In the genomic region with DNA sequence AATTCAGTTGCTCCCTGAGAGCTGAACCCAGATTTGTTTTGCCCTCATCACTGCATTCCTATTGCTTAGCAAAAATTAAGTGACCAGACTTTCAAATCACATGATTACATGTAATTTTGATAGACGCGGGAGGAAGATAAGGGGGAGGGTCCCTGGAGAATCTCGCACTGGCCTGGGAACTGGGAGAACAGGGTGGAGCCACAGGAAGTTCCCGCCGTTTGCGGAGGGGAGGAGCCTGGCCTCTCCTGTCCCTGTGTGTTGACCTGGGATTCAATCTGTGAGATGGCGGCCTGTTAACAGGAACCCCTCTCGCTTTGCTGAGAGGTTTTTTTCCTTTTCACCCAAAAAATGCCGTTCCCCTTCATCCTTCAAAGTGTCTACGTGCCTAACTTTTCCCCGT, we compare ENCODE assay signal across 32 cellular contexts.
"Had no signal": no experiment of that assay in that cellular context is flagged by ENCODE, and none has a peak within 500 bp of the region (broad histone marks: within the 10 kb centered on the region; RNA-seq: fewer than 3 reads in every experiment).

No MANE protein-coding gene starts in this region.

- DNase-seq: activated CD4-positive, alpha-beta memory T cell treated with anti-CD3 and anti-CD28 coated beads for 36 hours; activated CD4-positive, alpha-beta T cell treated with anti-CD3 and anti-CD28 coated beads for 4 hours; activated CD4-positive, alpha-beta T cell treated with anti-CD3 and anti-CD28 coated beads, Interleukin-2, amount 50 U/mL, for 1 hour; activated CD8-positive, alpha-beta memory T cell treated with anti-CD3 and anti-CD28 coated beads, Interleukin-2, amount 50 U/mL, for 4 hours; activated gamma-delta T cell treated with Interleukin-2 at 50 U/mL for 16 hours; activated naive CD4-positive, alpha-beta T cell treated with anti-CD3 and anti-CD28 coated beads for 36 hours; activated T-cell treated with anti-CD3 and anti-CD28 coated beads for 4 hours; activated T-cell treated with anti-CD3 and anti-CD28 coated beads, Interleukin-2, amount 50 U/mL, for 4 hours; adrenal gland; caudate nucleus; MM.1S; MV-4-11; NCI-H1092; NCI-H1436 treated with DMSO at 0.1 percent for 48 hours; NCI-H1694 treated with DMSO at 0.1 percent for 48 hours; NCI-H2029; NCI-H2107; NCI-H2171; NCI-H510A; NCI-H526; NCI-H748 treated with DMSO at 0.1 percent for 48 hours; PC-9 had no signal

- H3K36me3 Mint-ChIP-seq: activated CD4-positive, alpha-beta memory T cell treated with anti-CD3 and anti-CD28 coated beads for 36 hours; activated naive CD4-positive, alpha-beta T cell treated with anti-CD3 and anti-CD28 coated beads, Interleukin-2, amount 50 U/mL, for 72 hours; brain had no signal

- H3K9ac ChIP-seq: KMS-11 had no signal

- H3K4me3 ChIP-seq: adrenal gland, PC-9, SK-N-MC had no signal

- H3K36me3 ChIP-seq: adrenal gland had no signal

- H3K4me3 Mint-ChIP-seq: activated CD4-positive, alpha-beta memory T cell treated with anti-CD3 and anti-CD28 coated beads for 36 hours; activated naive CD4-positive, alpha-beta T cell treated with anti-CD3 and anti-CD28 coated beads for 36 hours; activated T-cell treated with anti-CD3 and anti-CD28 coated beads, Interleukin-2, amount 50 U/mL, for 4 hours; activated T-helper 1 cell treated with anti-CD3 and anti-CD28 coated beads, Interleukin-12 subunit alpha, Interleukin-12 subunit beta, Interleukin-2, Interleukin-4 antibody, amounts not matched to agents 30 ng/mL and 10 ng/mL and 1 ng/mL, durations not matched to agents 14 hours and 24 hours and 36 hours; brain; T-helper 1 cell treated with Interleukin-12 subunit alpha and Interleukin-12 subunit beta and Interleukin-4 antibody, amounts not matched to agents 30 μg/mL and 1 μg/mL, for 36 hours; T-helper 2 cell treated with Interferon-gamma antibody and Interleukin-4, amounts not matched to agents 5 μg/mL and 100 μg/mL, for 36 hours had no signal

- H3K27ac ChIP-seq: adrenal gland, KMS-11, PC-9, RWPE1, SK-N-MC had no signal

- H3K27me3 ChIP-seq: adrenal gland had no signal

- ATAC-seq: activated CD4-positive, CD25-positive, alpha-beta regulatory T cell treated with anti-CD3 and anti-CD28 coated beads, Interleukin-2, amount 50 U/mL, for 24 hours; activated naive CD4-positive, alpha-beta T cell treated with anti-CD3 and anti-CD28 coated beads, Interleukin-2, amount 50 U/mL, for 72 hours; activated T-cell treated with anti-CD3 and anti-CD28 coated beads, Interleukin-2, amount 50 U/mL, for 4 hours; Right ventricle myocardium inferior had no signal

- H3K4me1 ChIP-seq: adrenal gland had no signal

- H3K27me3 Mint-ChIP-seq: activated CD4-positive, alpha-beta memory T cell treated with anti-CD3 and anti-CD28 coated beads for 36 hours; brain had no signal

- H3K9me3 ChIP-seq: adrenal gland had no signal

- H2AFZ ChIP-seq: PC-9 had no signal

- H3K9me3 Mint-ChIP-seq: activated naive CD4-positive, alpha-beta T cell treated with anti-CD3 and anti-CD28 coated beads, Interleukin-2, amount 50 U/mL, for 72 hours; activated T-helper 1 cell treated with anti-CD3 and anti-CD28 coated beads, Interleukin-12 subunit alpha, Interleukin-12 subunit beta, Interleukin-2, Interleukin-4 antibody, amounts not matched to agents 30 ng/mL and 10 ng/mL and 1 ng/mL, durations not matched to agents 14 hours and 24 hours and 36 hours; T-helper 2 cell treated with Interferon-gamma antibody and Interleukin-4, amounts not matched to agents 5 μg/mL and 100 μg/mL, for 36 hours had no signal

- H3K4me2 ChIP-seq: KMS-11, PC-9 had no signal

- H3K27ac Mint-ChIP-seq: activated CD4-positive, alpha-beta memory T cell treated with anti-CD3 and anti-CD28 coated beads for 36 hours; activated naive CD4-positive, alpha-beta T cell treated with anti-CD3 and anti-CD28 coated beads for 36 hours; activated naive CD4-positive, alpha-beta T cell treated with anti-CD3 and anti-CD28 coated beads, Interleukin-2, amount 50 U/mL, for 72 hours; activated T-helper 1 cell treated with anti-CD3 and anti-CD28 coated beads, Interleukin-12 subunit alpha, Interleukin-12 subunit beta, Interleukin-2, Interleukin-4 antibody, amounts not matched to agents 30 ng/mL and 10 ng/mL and 1 ng/mL, durations not matched to agents 14 hours and 24 hours and 36 hours; brain; T-helper 1 cell treated with Interleukin-12 subunit alpha and Interleukin-12 subunit beta and Interleukin-4 antibody, amounts not matched to agents 30 μg/mL and 1 μg/mL, for 36 hours; T-helper 2 cell treated with Interferon-gamma antibody and Interleukin-4, amounts not matched to agents 5 μg/mL and 100 μg/mL, for 36 hours had no signal

- H3K4me1 Mint-ChIP-seq: brain had no signal
